ENCODE assay signal across 1 cellular context in genomic region chr1:25193151-25193742, GRCh38.
TF ChIP-seq lines count a peak whose summit lies in the region.

No MANE protein-coding gene starts in this region.

TF ChIP-seq in HepG2, 621 proteins besides CTCF, POLR2A, EP300 and RAD21 (continues in another document):
- TF ChIP-seq ZNF333 (CRISPR knock-in tag; IDR thresholded peaks at IDR 0.05; ENCODE audit: borderline replicate concordance): no peak
- TF ChIP-seq ZNF292 (CRISPR knock-in tag; IDR thresholded peaks at IDR 0.05; ENCODE audit: borderline replicate concordance, low read depth): no peak
- TF ChIP-seq ZNF646 (CRISPR knock-in tag; IDR thresholded peaks at IDR 0.05): peak; percentile 59; the same call in 1 of the 2 replicates
- TF ChIP-seq ZFP91 (CRISPR knock-in tag; IDR thresholded peaks at IDR 0.05; ENCODE audit: borderline replicate concordance): no peak
- no peak for TF ChIP-seq ELK4 (CRISPR knock-in tag; IDR thresholded peaks at IDR 0.05; ENCODE audit: borderline replicate concordance)
- TF ChIP-seq HNF4G (IDR thresholded peaks at IDR 0.05; ENCODE audit: borderline replicate concordance, low read depth, low read length): 0 out of 2 replicates have a peak, but pooled peaks have one; percentile 17
- TF ChIP-seq HNF4G (CRISPR knock-in tag; IDR thresholded peaks at IDR 0.05; ENCODE audit: borderline replicate concordance, low read depth): no peak
- peak; percentile 33; the same call in 1 of the 2 replicates for TF ChIP-seq ZNF687 (CRISPR knock-in tag; IDR thresholded peaks at IDR 0.05)
- TF ChIP-seq ZBTB38 (CRISPR knock-in tag; IDR thresholded peaks at IDR 0.05): 0 out of 2 replicates have a peak, but pooled peaks have one; percentile 20
- no peak for TF ChIP-seq GTF3A (CRISPR knock-in tag; conservative IDR thresholded peaks at IDR 0.05)
- TF ChIP-seq ZMAT5 (CRISPR knock-in tag; IDR thresholded peaks at IDR 0.05; ENCODE audit: borderline replicate concordance, low read depth): no peak
- TF ChIP-seq ZNF569 (CRISPR knock-in tag; IDR thresholded peaks at IDR 0.05; ENCODE audit: borderline replicate concordance): no peak
- TF ChIP-seq HNRNPL (IDR thresholded peaks at IDR 0.05; ENCODE audit: low read depth, low read length): 0 out of 2 replicates have a peak, but pooled peaks have one; percentile 40
- no peak for TF ChIP-seq ZNF350 (CRISPR knock-in tag; IDR thresholded peaks at IDR 0.05; ENCODE audit: borderline replicate concordance, low read depth)
- no peak for TF ChIP-seq NRL (CRISPR knock-in tag; IDR thresholded peaks at IDR 0.05; ENCODE audit: borderline replicate concordance)
- no peak for TF ChIP-seq THAP9 (CRISPR knock-in tag; IDR thresholded peaks at IDR 0.05; ENCODE audit: borderline replicate concordance)
- no peak for TF ChIP-seq DNMT3B (CRISPR knock-in tag; conservative IDR thresholded peaks at IDR 0.05)
- TF ChIP-seq CBX1 (IDR thresholded peaks at IDR 0.05; ENCODE audit: low read depth): no peak
- no peak for TF ChIP-seq ZNF770 (CRISPR knock-in tag; IDR thresholded peaks at IDR 0.05)
- TF ChIP-seq NFYC (CRISPR knock-in tag; IDR thresholded peaks at IDR 0.05): no peak
- no peak for TF ChIP-seq ZNF552 (CRISPR knock-in tag; IDR thresholded peaks at IDR 0.05; ENCODE audit: borderline replicate concordance)
- no peak for TF ChIP-seq ZNF746 (CRISPR knock-in tag; IDR thresholded peaks at IDR 0.05)
- TF ChIP-seq ZNF281 (CRISPR knock-in tag; IDR thresholded peaks at IDR 0.05; ENCODE audit: borderline replicate concordance): peak; percentile 48; the same call in 1 of the 2 replicates
- TF ChIP-seq ZNF282 (IDR thresholded peaks at IDR 0.05; ENCODE audit: partially characterized antibody): peak; percentile 49
- TF ChIP-seq ZBTB42 (CRISPR knock-in tag; IDR thresholded peaks at IDR 0.05): no peak
- no peak for TF ChIP-seq ZNF235 (CRISPR knock-in tag; IDR thresholded peaks at IDR 0.05; ENCODE audit: borderline replicate concordance)
- TF ChIP-seq TFDP1 (CRISPR knock-in tag; IDR thresholded peaks at IDR 0.05; ENCODE audit: borderline replicate concordance): no peak
